1 cellular context compared by ENCODE assay signal in genomic region chr17:81491761-81492160, GRCh38.
TF ChIP-seq lines count a peak whose summit lies in the region.

No MANE protein-coding gene starts in this region.

TF ChIP-seq in H1, 55 proteins besides CTCF, POLR2A, EP300 and RAD21 (continued from another document):
- TF ChIP-seq POLR2AphosphoS5 (IDR thresholded peaks at IDR 0.05; ENCODE audit: low read depth, low read length) (no peak), MAX (IDR thresholded peaks at IDR 0.05) (no peak), KDM4A (IDR thresholded peaks at IDR 0.05; ENCODE audit: low read depth, low read length, severe bottlenecking) (no peak), SP1 (IDR thresholded peaks at IDR 0.05; ENCODE audit: low read depth, low read length) (no peak), CBX8 (IDR thresholded peaks at IDR 0.05; ENCODE audit: borderline replicate concordance, low read depth, low read length) (no peak), GTF2F1 (IDR thresholded peaks at IDR 0.05; ENCODE audit: borderline replicate concordance, low read depth, low read length) (no peak)
TF ChIP-seq in H1: peak in this region for 0.
